ENCODE assay signal across 14 cellular contexts in genomic region chr14:31410048-31410654, GRCh38. TPM values are rescaled to one million over a fixed set of nuclear protein-coding genes. Genes with fewer than 3 reads are reported as not detected.
DNase-seq lines count a peak whose midpoint lies in the region; ATAC-seq and TF ChIP-seq lines count a peak whose summit lies in the region.
"Had no signal": no experiment of that assay in that cellular context is flagged by ENCODE, and none has a peak within 500 bp of the region (broad histone marks: within the 10 kb centered on the region; RNA-seq: fewer than 3 reads in every experiment).

No MANE protein-coding gene starts in this region.

- H3K27ac Mint-ChIP-seq in WTC11 = peak overlapping the region; percentile 9
- H3K27ac Mint-ChIP-seq: CD4-positive, alpha-beta T cell had no signal

- DNase-seq in NB4 (ENCODE audit: low read depth) (peak; percentile 73), WTC11 (ENCODE audit: low spot score) (no peak), pons (ENCODE audit: low spot score) (peak; percentile 35), ecto neural progenitor cell (ENCODE audit: low spot score) (no peak), NCI-H1417 (lab: John Stamatoyannopoulos, UW) (no peak)
- no peak for DNase-seq in activated naive CD4-positive, alpha-beta T cell (lab: John Stamatoyannopoulos, UW)
- DNase-seq: activated CD4-positive, alpha-beta T cell treated with anti-CD3 and anti-CD28 coated beads for 48 hours; CD4-positive, alpha-beta T cell; kidney glomerular epithelial cell; NCI-H2081 treated with DMSO at 0.1 percent for 48 hours; stimulated activated CD4-positive, alpha-beta T cell treated with anti-CD3 and anti-CD28 coated beads, Interleukin-4, amount 100 ng/mL, for 24 hours had no signal

- H3K9me3 Mint-ChIP-seq in WTC11 = no peaks in the 10 kb centered on the region
- H3K9me3 Mint-ChIP-seq: CD4-positive, alpha-beta T cell; central memory CD8-positive, alpha-beta T cell had no signal

- H3K4me1 Mint-ChIP-seq in WTC11 = peaks cover 11% of the 10 kb centered on the region

- no peaks in the 10 kb centered on the region for H3K36me3 Mint-ChIP-seq in WTC11

- TF ChIP-seq CTCF in NB4 (IDR thresholded peaks at IDR 0.05; ENCODE audit: low read depth, low read length) = no peak
- no peak for TF ChIP-seq CTCF in WTC11 (IDR thresholded peaks at IDR 0.05)

- POLR2A ChIA-PET in WTC11 (lab: Charles Lee) = interaction anchor here (0.5 kb wide), 1 partner anchor 544 kb away, joined by 3 read pairs; no protein-coding TSS in a partner anchor

- CTCF ChIA-PET in WTC11 (lab: Charles Lee) = no interaction called here

- H3K4me3 ChIP-seq in NB4 (ENCODE audit: low read depth, low read length) = peak overlapping the region; percentile 23

- ATAC-seq in GM18868 (IDR thresholded peaks at IDR 0.05; ENCODE audit: unreplicated experiment) = peak; percentile 61
- ATAC-seq in WTC11 = no peak
- ATAC-seq in HG02973 (IDR thresholded peaks at IDR 0.05; ENCODE audit: unreplicated experiment) = no peak

- H3K27me3 Mint-ChIP-seq in WTC11 (ENCODE audit: low read depth) = no peaks in the 10 kb centered on the region
- H3K27me3 Mint-ChIP-seq: CD4-positive, alpha-beta T cell; central memory CD8-positive, alpha-beta T cell had no signal

- TF ChIP-seq POLR2A in NB4 (IDR thresholded peaks at IDR 0.05; ENCODE audit: extremely low read depth, insufficient read length) = no peak

- H3K4me3 Mint-ChIP-seq in WTC11 = no peak overlapping the region
- H3K4me3 Mint-ChIP-seq: CD4-positive, alpha-beta T cell; central memory CD8-positive, alpha-beta T cell had no signal

TF ChIP-seq in WTC11, 78 proteins besides CTCF, POLR2A, EP300 and RAD21:
- TF ChIP-seq ZNF317 (CRISPR knock-in tag; IDR thresholded peaks at IDR 0.05; ENCODE audit: borderline replicate concordance, low read depth) (no peak), FOXJ3 (CRISPR knock-in tag; IDR thresholded peaks at IDR 0.05; ENCODE audit: borderline replicate concordance) (no peak), AR (CRISPR knock-in tag; IDR thresholded peaks at IDR 0.05) (no peak), AFF4 (CRISPR knock-in tag; IDR thresholded peaks at IDR 0.05; ENCODE audit: borderline replicate concordance) (no peak), IRF2 (CRISPR knock-in tag; IDR thresholded peaks at IDR 0.05; ENCODE audit: borderline replicate concordance, low read depth) (no peak), ATF3 (CRISPR knock-in tag; conservative IDR thresholded peaks at IDR 0.05) (no peak), NFYB (CRISPR knock-in tag; conservative IDR thresholded peaks at IDR 0.05; ENCODE audit: low read depth) (no peak)

RNA-seq across cellular contexts. Expression of gene HEATR5A, which starts 10.2 kb away (rescaled TPM):
- 29.6 to 36.2 TPM (median 31.6 TPM) in 3 replicates for total RNA-seq in WTC11 (2021)

RNA-seq across cellular contexts. Expression of gene DTD2, which starts 47.2 kb away (rescaled TPM):
- total RNA-seq in WTC11 (2021) = 16.7 to 18.5 TPM (median 17.9 TPM) in 3 replicates

Comparison
In these comparisons a context has a peak if more than half of its experiments do, and no peak if none do; other contexts are left out.
1. DNase-seq: peak in NB4 (single experiment) and pons (single experiment); none in WTC11 (single experiment), activated naive CD4-positive, alpha-beta T cell (0 of 4), ecto neural progenitor cell (single experiment) and NCI-H1417 (0 of 3).